13 cellular contexts compared by ENCODE assay signal in genomic region chr11:64286801-64287159, GRCh38. TPM values are rescaled to one million over a fixed set of nuclear protein-coding genes. Genes with fewer than 3 reads are reported as not detected.
DNase-seq lines count a peak whose midpoint lies in the region; ATAC-seq and TF ChIP-seq lines count a peak whose summit lies in the region.
"Had no signal": no experiment of that assay in that cellular context is flagged by ENCODE, and none has a peak within 500 bp of the region (broad histone marks: within the 10 kb centered on the region; RNA-seq: fewer than 3 reads in every experiment).

No MANE protein-coding gene starts in this region.

- ATAC-seq in sciatic nerve = no peak
- ATAC-seq in GM19395 (IDR thresholded peaks at IDR 0.05; ENCODE audit: unreplicated experiment) = no peak
- ATAC-seq: activated CD4-positive, CD25-positive, alpha-beta regulatory T cell treated with anti-CD3 and anti-CD28 coated beads, Interleukin-2, amount 50 U/mL, for 24 hours; heart left ventricle; left ventricle myocardium superior had no signal

- H3K9me3 ChIP-seq in CD4-positive, alpha-beta memory T cell (ENCODE audit: control insufficient read depth in 1 of 2, low read length in 2 of 2) = no peaks in the 10 kb centered on the region
- no peaks in the 10 kb centered on the region for H3K9me3 ChIP-seq in mesenchymal stem cell (ENCODE audit: control insufficient read depth, low read length)
- H3K9me3 ChIP-seq: heart left ventricle had no signal

- H3K23ac ChIP-seq in mesenchymal stem cell (ENCODE audit: low read length in 2 of 2) = no peak overlapping the region

- peaks cover 14 to 50% (median 24%) of the 10 kb centered on the region in 4 donors for H3K4me1 Mint-ChIP-seq in CD4-positive, alpha-beta memory T cell

- H3K9me3 Mint-ChIP-seq in CD4-positive, alpha-beta memory T cell = no peaks in the 10 kb centered on the region

- WGBS in mesenchymal stem cell = 94% methylated on average over 9 of the region's 9 CpGs

- H2BK5ac ChIP-seq in mesenchymal stem cell (ENCODE audit: low read depth, low read length, poor library complexity, severe bottlenecking) = no peak overlapping the region

- no peaks in the 10 kb centered on the region for H3K36me3 ChIP-seq in CD4-positive, alpha-beta memory T cell (ENCODE audit: insufficient read depth, low read length)
- H3K36me3 ChIP-seq in mesenchymal stem cell (ENCODE audit: control insufficient read depth in 1 of 2, insufficient read depth in 2 of 2, low read depth in 1 of 2, low read length in 2 of 2) = peaks cover 14 to 40% of the 10 kb centered on the region in 2 experiments

- peaks cover 0 to 7% of the 10 kb centered on the region in 2 donors for H3K36me3 Mint-ChIP-seq in CD4-positive, alpha-beta memory T cell

- DNase-seq in CD4-positive, alpha-beta memory T cell = no peak
- DNase-seq in mesenchymal stem cell = no peak
- no peak for DNase-seq in sciatic nerve (ENCODE audit: low spot score)
- DNase-seq in anterior cingulate cortex (lab: John Stamatoyannopoulos, UW) = no peak
- no peak for DNase-seq in nucleus accumbens (lab: John Stamatoyannopoulos, UW)
- DNase-seq: left ventricle myocardium superior, NCI-H226 had no signal

- peak overlapping the region; percentile 77 to 95 (median 90) for H3K27ac Mint-ChIP-seq in CD4-positive, alpha-beta memory T cell

- no peak overlapping the region for H2BK120ac ChIP-seq in mesenchymal stem cell (ENCODE audit: low read depth, low read length)

- no peak overlapping the region for H3K4ac ChIP-seq in mesenchymal stem cell (ENCODE audit: low read depth in 1 of 2, low read length in 2 of 2)

- peak overlapping the region; percentile 97 for H3K9ac ChIP-seq in mesenchymal stem cell (ENCODE audit: low read length)

- H2BK12ac ChIP-seq in mesenchymal stem cell (ENCODE audit: low read length in 2 of 2) = no peak overlapping the region

- H3K4me3 Mint-ChIP-seq in CD4-positive, alpha-beta memory T cell = peak overlapping the region; percentile 71 to 82 (median 80)

- TF ChIP-seq CTCF in 22Rv1 (IDR thresholded peaks at IDR 0.05) (no peak), VCaP (conservative IDR thresholded peaks at IDR 0.05) (no peak)

- no peak overlapping the region for H2AFZ ChIP-seq in mesenchymal stem cell (ENCODE audit: low read depth, low read length)

- peaks cover 5 to 7% of the 10 kb centered on the region in 2 donors for H3K27me3 Mint-ChIP-seq in CD4-positive, alpha-beta memory T cell

- H2AK5ac ChIP-seq in mesenchymal stem cell (ENCODE audit: low read length, severe bottlenecking) = no peak overlapping the region

- intact Hi-C loops in CD4-positive, alpha-beta memory T cell (cut with micrococcal nuclease) = no loop called here
- intact Hi-C loops in sciatic nerve (cut with DNase I) = no loop called here

- no peak overlapping the region for H3K18ac ChIP-seq in mesenchymal stem cell (ENCODE audit: low read depth in 1 of 2, low read length in 2 of 2)

- H3K27ac ChIP-seq in 22Rv1 (peak overlapping the region; percentile 98), VCaP (peak overlapping the region; percentile 98), mesenchymal stem cell (ENCODE audit: low read length, poor library complexity, severe bottlenecking) (no peak overlapping the region)
- H3K27ac ChIP-seq in CD4-positive, alpha-beta memory T cell (ENCODE audit: low read depth, low read length) = no peak overlapping the region

- no peak overlapping the region for H3K14ac ChIP-seq in mesenchymal stem cell (ENCODE audit: low read length in 2 of 2)

- H3K79me1 ChIP-seq in mesenchymal stem cell (replicated peaks; ENCODE audit: low read length, poor library complexity, severe bottlenecking) = peaks cover 41% of the 10 kb centered on the region

- no peak overlapping the region for H3K4me3 ChIP-seq in CD4-positive, alpha-beta memory T cell (ENCODE audit: low read length in 2 of 2)
- peak overlapping the region in 1 of 2 experiments; percentile 97 for H3K4me3 ChIP-seq in mesenchymal stem cell (ENCODE audit: insufficient read depth in 1 of 2, low read depth in 1 of 2, low read length in 2 of 2)

- H4K8ac ChIP-seq in mesenchymal stem cell (ENCODE audit: low read length) = peak overlapping the region; percentile 57

- H4K91ac ChIP-seq in mesenchymal stem cell (ENCODE audit: low read length) = peak overlapping the region; percentile 3

- peaks cover 26% of the 10 kb centered on the region for H3K4me1 ChIP-seq in CD4-positive, alpha-beta memory T cell (ENCODE audit: insufficient read depth, low read length)
- peaks cover 33% of the 10 kb centered on the region for H3K4me1 ChIP-seq in mesenchymal stem cell (ENCODE audit: control insufficient read depth, insufficient read depth, low read depth, low read length)

- no peak overlapping the region for H2BK15ac ChIP-seq in mesenchymal stem cell (ENCODE audit: low read depth, poor library complexity, severe bottlenecking)

- peaks cover 8% of the 10 kb centered on the region for H3K27me3 ChIP-seq in CD4-positive, alpha-beta memory T cell (ENCODE audit: insufficient read depth, low read length)
- peaks cover 13 to 14% of the 10 kb centered on the region in 2 experiments for H3K27me3 ChIP-seq in mesenchymal stem cell (ENCODE audit: control insufficient read depth in 1 of 2, insufficient read depth in 1 of 2, low read length in 2 of 2)

- no peak overlapping the region for H3K4me2 ChIP-seq in mesenchymal stem cell (ENCODE audit: low read length, poor library complexity, severe bottlenecking)

- CTCF ChIA-PET in CD4-positive, alpha-beta memory T cell (lab: Charles Lee; ENCODE audit: partially characterized antibody) = interaction anchor here (1.7 to 7.3 kb wide), 3 partner anchors 15 to 81 kb away, joined by 7 to 47 read pairs (median 34); partner anchors contain the start of genes CATSPERZ and FERMT3

- POLR2A ChIA-PET in CD4-positive, alpha-beta memory T cell (lab: Charles Lee; ENCODE audit: partially characterized antibody) = interaction anchor here (6.2 to 8.6 kb wide), 2 partner anchors 17 kb away, joined by 81 to 233 read pairs; partner anchors contain the start of genes CATSPERZ and ESRRA

RNA-seq across cellular contexts. Expression of gene GPR137, which starts 1.1 kb away (rescaled TPM):
- total RNA-seq in CD4-positive, alpha-beta memory T cell = 10 to 100 TPM; 30.6 to 34.7 TPM
- 10 to 100 TPM in 1 of 2 donors, 1 to 10 TPM in 1; 6.8 to 11.2 TPM for polyA plus RNA-seq in CD4-positive, alpha-beta memory T cell
- polyA plus RNA-seq in mesenchymal stem cell (2013, experiment 1 of 2) = 25.9 TPM
- 24.6 TPM for polyA plus RNA-seq in mesenchymal stem cell (2013, experiment 2 of 2)
- 34.4 TPM for total RNA-seq in sciatic nerve

RNA-seq across cellular contexts. Expression of gene BAD, which starts 2.3 kb away (rescaled TPM):
- total RNA-seq in CD4-positive, alpha-beta memory T cell = 10 to 100 TPM; 23.1 to 26.2 TPM
- 10 to 100 TPM; 48.2 to 70.1 TPM for polyA plus RNA-seq in CD4-positive, alpha-beta memory T cell
- 69.6 TPM for polyA plus RNA-seq in mesenchymal stem cell (2013, experiment 1 of 2)
- polyA plus RNA-seq in mesenchymal stem cell (2013, experiment 2 of 2) = 70.6 TPM
- 47.4 TPM for total RNA-seq in sciatic nerve

RNA-seq across cellular contexts. Expression of gene KCNK4, which starts 4.3 kb away (rescaled TPM):
- not detected for total RNA-seq in CD4-positive, alpha-beta memory T cell
- not detected for polyA plus RNA-seq in CD4-positive, alpha-beta memory T cell
- not detected for polyA plus RNA-seq in mesenchymal stem cell (2013, experiment 1 of 2)
- polyA plus RNA-seq in mesenchymal stem cell (2013, experiment 2 of 2) = not detected
- not detected for total RNA-seq in sciatic nerve
- total RNA-seq: heart left ventricle, left ventricle myocardium superior, urinary bladder had no signal
- polyA plus RNA-seq: heart left ventricle had no signal

RNA-seq across cellular contexts. Expression of gene CATSPERZ, which starts 13.4 kb away (rescaled TPM):
- not detected for total RNA-seq in CD4-positive, alpha-beta memory T cell
- not detected for polyA plus RNA-seq in CD4-positive, alpha-beta memory T cell
- polyA plus RNA-seq in mesenchymal stem cell (2013, experiment 1 of 2) = 0.18 TPM
- 0.12 TPM for polyA plus RNA-seq in mesenchymal stem cell (2013, experiment 2 of 2)
- not detected for total RNA-seq in sciatic nerve
- total RNA-seq: heart left ventricle, left ventricle myocardium superior, urinary bladder had no signal
- polyA plus RNA-seq: heart left ventricle had no signal

RNA-seq across cellular contexts. Expression of gene ESRRA, which starts 18.5 kb away (rescaled TPM):
- total RNA-seq in CD4-positive, alpha-beta memory T cell = 10 to 100 TPM; 29.5 to 31.9 TPM
- 10 to 100 TPM in 1 of 2 donors, 1 to 10 TPM in 1; 4.4 to 12.4 TPM for polyA plus RNA-seq in CD4-positive, alpha-beta memory T cell
- 10.7 TPM for polyA plus RNA-seq in mesenchymal stem cell (2013, experiment 1 of 2)
- 10.7 TPM for polyA plus RNA-seq in mesenchymal stem cell (2013, experiment 2 of 2)
- 17.4 TPM for total RNA-seq in sciatic nerve

Comparison
In these comparisons a context has a peak if more than half of its experiments do, and no peak if none do; other contexts are left out.
1. H3K27ac ChIP-seq: peak in 22Rv1 (single experiment) and VCaP (single experiment); none in CD4-positive, alpha-beta memory T cell (single experiment) and mesenchymal stem cell (single experiment).